ENCODE assay signal across 8 cellular contexts in genomic region chr10:110357252-110357780, GRCh38. TPM values are rescaled to one million over a fixed set of nuclear protein-coding genes. Genes with fewer than 3 reads are reported as not detected.
DNase-seq lines count a peak whose midpoint lies in the region; ATAC-seq, FAIRE-seq and TF ChIP-seq lines count a peak whose summit lies in the region.

No MANE protein-coding gene starts in this region.

- peak overlapping the region; percentile 29 for H2AFZ ChIP-seq in SU-DHL-6 (ENCODE audit: low read depth, low read length, severe bottlenecking)
- H2AFZ ChIP-seq in GM12878 (ENCODE audit: control insufficient read depth, low read depth, low read length) = no peak overlapping the region

- no peak for FAIRE-seq in GM12878 (lab: Jason Lieb, UNC)

- TF ChIP-seq CTCF in SU-DHL-6 (IDR thresholded peaks at IDR 0.05; ENCODE audit: insufficient read depth, low read length, poor library complexity, severe bottlenecking) (no peak), GM12878 (IDR thresholded peaks at IDR 0.05 in 2 of 3, conservative IDR thresholded peaks at IDR 0.05 in 1 of 3; ENCODE audit: control insufficient read depth in 2 of 3, extremely low read depth in 1 of 3, insufficient read depth in 1 of 3, low read depth in 3 of 3, low read length in 3 of 3) (no peak), omental fat pad (IDR thresholded peaks at IDR 0.05) (no peak)

- peaks cover 47% of the 10 kb centered on the region for H3F3A ChIP-seq in SU-DHL-6 (ENCODE audit: insufficient read depth)

- peak overlapping the region; percentile 74 for H3K9ac ChIP-seq in SU-DHL-6 (ENCODE audit: low read length)
- peak overlapping the region; percentile 98 for H3K9ac ChIP-seq in GM12878 (ENCODE audit: control insufficient read depth, insufficient read depth, low read length)

- no peaks in the 10 kb centered on the region for H3K79me2 ChIP-seq in SU-DHL-6 (ENCODE audit: insufficient read depth, low read length)
- H3K79me2 ChIP-seq in GM12878 (ENCODE audit: control insufficient read depth, insufficient read depth, low read length) = no peaks in the 10 kb centered on the region

- TSS peak; percentile 83 for BruUV-seq in GM12878 (replicated peaks; lab: Mats Ljungman, UMichigan)

- intact Hi-C loops in GM12878 (cut with micrococcal nuclease; ENCODE audit: unreplicated experiment) = loop anchor here (2.0 kb wide), 1 partner anchor 179 kb away; no protein-coding TSS in a partner anchor

- no peaks in the 10 kb centered on the region for H3K27me3 ChIP-seq in SU-DHL-6 (ENCODE audit: low read length)
- H3K27me3 ChIP-seq in GM12878 (replicated peaks in 1 of 2; ENCODE audit: control insufficient read depth in 2 of 2, insufficient read depth in 2 of 2, low read length in 1 of 2) = no peaks in the 10 kb centered on the region

- ATAC-seq in GM19455 (IDR thresholded peaks at IDR 0.05; ENCODE audit: unreplicated experiment) (peak; percentile 27), GM12878 (peak; percentile 40), omental fat pad (ENCODE audit: low FRiP score) (peak; percentile 87)

- no peaks in the 10 kb centered on the region for H3K9me2 ChIP-seq in SU-DHL-6 (replicated peaks; ENCODE audit: insufficient read depth, low read length)

- H3K4me2 ChIP-seq in SU-DHL-6 (ENCODE audit: low read depth, low read length, poor library complexity, severe bottlenecking) = peak overlapping the region; percentile 82
- peak overlapping the region; percentile 100 for H3K4me2 ChIP-seq in GM12878 (ENCODE audit: control insufficient read depth, insufficient read depth)

- TF ChIP-seq EP300 in GM12878 (IDR thresholded peaks at IDR 0.05; ENCODE audit: borderline replicate concordance in 1 of 2, control insufficient read depth in 1 of 2, low read depth in 2 of 2, low read length in 2 of 2) = peak; percentile 36 to 45; a peak in 2 of 4 replicates

- H3K9me3 ChIP-seq in SU-DHL-6 (ENCODE audit: insufficient read depth, low read length) (no peaks in the 10 kb centered on the region), GM12878 (replicated peaks; ENCODE audit: control insufficient read depth, insufficient read depth, low read length) (no peaks in the 10 kb centered on the region; the same call in 2 of the 3 replicates)

- SMC1A ChIA-PET in GM12878 (lab: Charles Lee; ENCODE audit: uncharacterized antibody, unreplicated experiment) = interaction anchor here (0.8 to 11.1 kb wide), 20 partner anchors 10 to 214 kb away, joined by 3 to 283 read pairs (median 9); partner anchors contain the start of gene DUSP5

- H3K36me3 ChIP-seq in SU-DHL-6 (ENCODE audit: low read length) = no peaks in the 10 kb centered on the region
- no peaks in the 10 kb centered on the region for H3K36me3 ChIP-seq in GM12878 (ENCODE audit: control insufficient read depth in 2 of 2, insufficient read depth in 2 of 2, low read length in 1 of 2)

- TF ChIP-seq POLR2A in GM12878 (IDR thresholded peaks at IDR 0.05; ENCODE audit: low read depth, low read length) = peak; percentile 71

- RAD21 ChIA-PET in GM12878 (lab: Charles Lee; ENCODE audit: unreplicated experiment) = interaction anchor here (0.9 to 6.9 kb wide), 13 partner anchors 9 to 188 kb away, joined by 3 to 325 read pairs (median 10); partner anchors contain the start of gene DUSP5

- 0 out of 2 replicates have a peak, but pooled peaks have one; percentile 19 for TF ChIP-seq RAD21 in GM12878 (IDR thresholded peaks at IDR 0.05; ENCODE audit: insufficient read depth, low read depth, low read length)

- H3K4me3 ChIP-seq in SU-DHL-6 (ENCODE audit: insufficient read depth, low read length, poor library complexity, severe bottlenecking) = peak overlapping the region; percentile 18
- peak overlapping the region; percentile 58; the same call in 1 of the 2 replicates for H3K4me3 ChIP-seq in GM12878

- DNase-seq in A172 (ENCODE audit: low spot score) (peak; percentile 80), GM12878 (ENCODE audit: low read depth, low spot score) (peak; percentile 62), omental fat pad (ENCODE audit: low spot score) (peak; percentile 49), NOMO-1 treated with dmso at 0.1 percent for 144 hours (lab: John Stamatoyannopoulos, UW; ENCODE audit: unreplicated experiment) (no peak), ecto neural progenitor cell (ENCODE audit: low spot score) (no peak), NCI-H446 (lab: John Stamatoyannopoulos, UW) (no peak)

- CTCF ChIA-PET in GM12878 (lab: Yijun Ruan, JAX) = interaction anchor here (1.3 to 8.7 kb wide), 7 partner anchors 9 to 189 kb away, joined by 5 to 251 read pairs (median 85); partner anchors contain the start of gene DUSP5

- H4K20me1 ChIP-seq in SU-DHL-6 (ENCODE audit: low read depth, low read length) (no peaks in the 10 kb centered on the region), GM12878 (ENCODE audit: control insufficient read depth, insufficient read depth) (no peaks in the 10 kb centered on the region)

- POLR2A ChIA-PET in GM12878 (lab: Charles Lee) = interaction anchor here (0.9 to 6.4 kb wide), 11 partner anchors 10 to 484 kb away, joined by 3 to 102 read pairs (median 5); partner anchors contain the start of gene DUSP5

- under 1% methylated on average over 17 of the region's 17 CpGs for WGBS in GM12878 (ENCODE audit: insufficient coverage, insufficient replicate concordance, low lambda C conversion rate, missing lambda C conversion rate)

- H3K27ac ChIP-seq in SU-DHL-6 (ENCODE audit: low read depth, low read length) = peak overlapping the region; percentile 100
- peak overlapping the region; percentile 100 for H3K27ac ChIP-seq in GM12878 (ENCODE audit: control insufficient read depth, insufficient read depth)

- in situ Hi-C loops in GM12878 (cut with MboI) = loop anchor here (5.0 kb wide), 2 partner anchors 55 to 145 kb away; no protein-coding TSS in a partner anchor

- H3K4me1 ChIP-seq in GM12878 (ENCODE audit: control insufficient read depth, insufficient read depth, low read length) = peaks cover 66% of the 10 kb centered on the region

TF ChIP-seq in GM12878, 131 proteins besides CTCF, POLR2A, EP300 and RAD21 (continues in another document):
- TF ChIP-seq CREB1 (IDR thresholded peaks at IDR 0.05; ENCODE audit: low read depth) (no peak), ZSCAN29 (IDR thresholded peaks at IDR 0.05) (no peak), ATF3 (IDR thresholded peaks at IDR 0.05; ENCODE audit: borderline replicate concordance, extremely low read depth, low read depth, low read length) (0 out of 2 replicates have a peak, but pooled peaks have one; percentile 58), WRNIP1 (IDR thresholded peaks at IDR 0.05; ENCODE audit: borderline replicate concordance, low read depth, low read length) (no peak), TCF7 (IDR thresholded peaks at IDR 0.05; ENCODE audit: borderline replicate concordance) (no peak; the same call in 1 of the 2 replicates), SP1 (IDR thresholded peaks at IDR 0.05; ENCODE audit: low read depth, low read length) (no peak), SIX5 (IDR thresholded peaks at IDR 0.05; ENCODE audit: low read depth, low read length, severe bottlenecking) (no peak), RCOR1 (conservative IDR thresholded peaks at IDR 0.05; ENCODE audit: low read depth, low read length) (no peak), TARDBP (IDR thresholded peaks at IDR 0.05; ENCODE audit: borderline replicate concordance) (no peak), HCFC1 (IDR thresholded peaks at IDR 0.05; ENCODE audit: low read length) (no peak), SMAD5 (IDR thresholded peaks at IDR 0.05; ENCODE audit: low read depth) (peak; percentile 38; the same call in 1 of the 2 replicates), LARP7 (IDR thresholded peaks at IDR 0.05) (no peak), NBN (IDR thresholded peaks at IDR 0.05) (no peak)
- TF ChIP-seq, protein P1, sequence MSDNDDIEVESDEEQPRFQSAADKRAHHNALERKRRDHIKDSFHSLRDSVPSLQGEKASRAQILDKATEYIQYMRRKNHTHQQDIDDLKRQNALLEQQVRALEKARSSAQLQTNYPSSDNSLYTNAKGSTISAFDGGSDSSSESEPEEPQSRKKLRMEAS (IDR thresholded peaks at IDR 0.05; ENCODE audit: low read depth, low read length) = peak; percentile 87
- TF ChIP-seq, protein P2, sequence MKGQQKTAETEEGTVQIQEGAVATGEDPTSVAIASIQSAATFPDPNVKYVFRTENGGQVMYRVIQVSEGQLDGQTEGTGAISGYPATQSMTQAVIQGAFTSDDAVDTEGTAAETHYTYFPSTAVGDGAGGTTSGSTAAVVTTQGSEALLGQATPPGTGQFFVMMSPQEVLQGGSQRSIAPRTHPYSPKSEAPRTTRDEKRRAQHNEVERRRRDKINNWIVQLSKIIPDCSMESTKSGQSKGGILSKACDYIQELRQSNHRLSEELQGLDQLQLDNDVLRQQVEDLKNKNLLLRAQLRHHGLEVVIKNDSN (IDR thresholded peaks at IDR 0.05; ENCODE audit: borderline replicate concordance, extremely low read length, insufficient read depth, low read depth, low read length) = peak; percentile 85

RNA-seq across cellular contexts. Expression of gene SMNDC1, which starts 52.6 kb away (rescaled TPM):
- total RNA-seq in A172 (2014; rRNA removed; shearing (Covaris generic)) = 10.4 and 14.3 TPM in 2 replicates
- total RNA-seq in GM12878 (2013; cell fraction: nucleolus; rRNA removed) = 36.2 and 40.2 TPM in 2 replicates
- total RNA-seq in GM12878 (2014; rRNA removed) = 4.6 and 7.8 TPM in 2 replicates
- 11.0 and 12.3 TPM in 2 replicates for total RNA-seq in GM12878 (2014; rRNA removed; fragmentation: Illumina TruSeq; extraction: Trizol)
- total RNA-seq in GM12878 (2021) = 32.8 and 37.2 TPM in 2 replicates
- polyA plus RNA-seq in GM12878 (2011; ENCODE audit: low read depth) = 7.3 TPM
- polyA plus RNA-seq in GM12878 (2011; rRNA removed) = 17.1 and 25.3 TPM in 2 replicates
- 6.1 and 6.5 TPM in 2 replicates for polyA plus RNA-seq in GM12878 (2011; cell fraction: cytosol; rRNA removed)
- polyA plus RNA-seq in GM12878 (2011; cell fraction: nucleus; rRNA removed) = 10.0 and 12.6 TPM in 2 replicates
- polyA plus RNA-seq in GM12878 (2012) = 14.0 and 21.2 TPM in 2 replicates
- polyA plus RNA-seq in GM12878 (2014; fragmentation: Illumina TruSeq; extraction: Trizol) = 35.3 and 44.0 TPM in 2 replicates
- 10 to 100 TPM; 10.1 to 12.9 TPM for polyA plus RNA-seq in GM12878 (2014; fragmentation: Nextera tagmentation; extraction: Ambion mirVana)
- 12.5 and 19.1 TPM in 2 replicates for polyA plus RNA-seq in GM12878 (2014; rRNA removed)
- 10 to 100 TPM; 22.7 to 26.5 TPM for polyA plus RNA-seq in GM12878 (2016; fragmentation: Nextera tagmentation; extraction: Ambion mirVana)
- polyA minus RNA-seq in GM12878 (2011; rRNA and poly(A)+ RNA removed) = 4.6 and 9.4 TPM in 2 replicates
- polyA minus RNA-seq in GM12878 (2011; cell fraction: cytosol; rRNA and poly(A)+ RNA removed) = 4.4 and 8.5 TPM in 2 replicates
- 11.8 and 21.9 TPM in 2 replicates for polyA minus RNA-seq in GM12878 (2011; cell fraction: nucleus; rRNA and poly(A)+ RNA removed)
- total RNA-seq in omental fat pad = 10 to 100 TPM in 2 of 4 donors, 1 to 10 TPM in 2; 8.1 to 20.4 (median 14.1) TPM

Comparison
In these comparisons a context has a peak if more than half of its experiments do, and no peak if none do; other contexts are left out.
1. DNase-seq: peak in A172 (single experiment), GM12878 (single experiment) and omental fat pad (single experiment); none in NOMO-1 treated with dmso at 0.1 percent for 144 hours (single experiment), ecto neural progenitor cell (single experiment) and NCI-H446 (0 of 2).
2. ATAC-seq: peak in every context shown above with its lines; median percentile 87 in omental fat pad; 40 in GM12878; 27 in GM19455.